ENCODE assay signal across 29 cellular contexts in genomic region chr3:190790185-190790584, GRCh38.
"Had no signal": no experiment of that assay in that cellular context is flagged by ENCODE, and none has a peak within 500 bp of the region (broad histone marks: within the 10 kb centered on the region; RNA-seq: fewer than 3 reads in every experiment).

No MANE protein-coding gene starts in this region.

- H3K4me1 ChIP-seq: stomach, suprapubic skin, testis, thyroid gland, tibial artery, tibial nerve, transverse colon, upper lobe of left lung, upper lobe of right lung, uterus, vagina had no signal

- H3K27ac Mint-ChIP-seq: stimulated activated effector memory CD8-positive, alpha-beta T cell treated with anti-CD3 and anti-CD28 coated beads, Interleukin-12 subunit alpha, Interleukin-12 subunit beta, amount 100 ng/mL, for 72 hours; stimulated activated memory B cell treated with anti-CD40 and anti-IgM and Interleukin-4, amounts not matched to agents 10 μg/mL and 1 μg/mL and 100 μg/mL, for 72 hours; stimulated activated naive B cell treated with anti-CD40 and anti-IgM and Interleukin-4, amounts not matched to agents 10 μg/mL and 1 μg/mL and 100 μg/mL, for 72 hours; stimulated activated naive CD8-positive, alpha-beta T cell treated with anti-CD3 and anti-CD28 coated beads, Interleukin-15, amount 100 ng/mL, for 72 hours; stimulated activated naive CD8-positive, alpha-beta T cell treated with anti-CD3 and anti-CD28 coated beads, Interleukin-15, Interleukin-2, amounts not matched to agents 100 ng/mL and 50 ng/mL, for 24 hours; type B pancreatic cell had no signal

- H3K27me3 ChIP-seq: stomach, suprapubic skin, testis, thyroid gland, tibial artery, tibial nerve, transverse colon, upper lobe of left lung, upper lobe of right lung, uterus, vagina had no signal

- H3K9me3 Mint-ChIP-seq: stimulated activated effector memory CD8-positive, alpha-beta T cell treated with anti-CD3 and anti-CD28 coated beads, Interleukin-12 subunit alpha, Interleukin-12 subunit beta, amount 100 ng/mL, for 72 hours; stimulated activated memory B cell treated with anti-CD40 and anti-IgM and Interleukin-4, amounts not matched to agents 10 μg/mL and 1 μg/mL and 100 μg/mL, for 72 hours; stimulated activated naive B cell treated with anti-CD40 and anti-IgM and Interleukin-4, amounts not matched to agents 10 μg/mL and 1 μg/mL and 100 μg/mL, for 72 hours; stimulated activated naive CD8-positive, alpha-beta T cell treated with anti-CD3 and anti-CD28 coated beads, Interleukin-15, Interleukin-2, amounts not matched to agents 100 ng/mL and 50 ng/mL, for 24 hours; type B pancreatic cell had no signal

- H3K4me3 Mint-ChIP-seq: stimulated activated effector memory CD8-positive, alpha-beta T cell treated with anti-CD3 and anti-CD28 coated beads, Interleukin-12 subunit alpha, Interleukin-12 subunit beta, amount 100 ng/mL, for 72 hours; stimulated activated memory B cell treated with anti-CD40 and anti-IgM and Interleukin-4, amounts not matched to agents 10 μg/mL and 1 μg/mL and 100 μg/mL, for 72 hours; stimulated activated naive B cell treated with anti-CD40 and anti-IgM and Interleukin-4, amounts not matched to agents 10 μg/mL and 1 μg/mL and 100 μg/mL, for 72 hours; stimulated activated naive CD8-positive, alpha-beta T cell treated with anti-CD3 and anti-CD28 coated beads, Interleukin-15, amount 100 ng/mL, for 72 hours; stimulated activated naive CD8-positive, alpha-beta T cell treated with anti-CD3 and anti-CD28 coated beads, Interleukin-15, Interleukin-2, amounts not matched to agents 100 ng/mL and 50 ng/mL, for 24 hours; type B pancreatic cell had no signal

- H3K27ac ChIP-seq: stomach, suprapubic skin, testis, thoracic aorta, thyroid gland, tibial artery, tibial nerve, transverse colon, upper lobe of left lung, upper lobe of right lung, uterus, vagina had no signal

- DNase-seq: stimulated activated CD4-positive, alpha-beta T cell treated with anti-CD3 and anti-CD28 coated beads, Interleukin-2, amount 100 ng/mL, for 48 hours; stimulated activated CD4-positive, alpha-beta T cell treated with anti-CD3 and anti-CD28 coated beads, Interleukin-4, amount 100 ng/mL, for 1 hour; stimulated activated CD4-positive, alpha-beta T cell treated with anti-CD3 and anti-CD28 coated beads, Interleukin-4, amount 100 ng/mL, for 24 hours; stimulated activated CD4-positive, alpha-beta T cell treated with anti-CD3 and anti-CD28 coated beads, Interleukin-4, amount 100 ng/mL, for 4 hours; stimulated activated CD8-positive, alpha-beta memory T cell treated with anti-CD3 and anti-CD28 coated beads, Interleukin-4, amount 100 ng/mL, for 48 hours; stimulated activated naive B cell treated with anti-CD40 and anti-IgM and Interleukin-4, amounts not matched to agents 10 μg/mL and 1 μg/mL and 100 μg/mL, for 72 hours; stimulated activated naive CD4-positive, alpha-beta T cell; stimulated activated naive CD4-positive, alpha-beta T cell treated with Interleukin-2 at 50 U/mL for 16 hours; stimulated activated naive CD8-positive, alpha-beta T cell treated with anti-CD3 and anti-CD28 coated beads, Interleukin-15, amount 100 ng/mL, for 72 hours; stimulated activated naive CD8-positive, alpha-beta T cell treated with anti-CD3 and anti-CD28 coated beads, Interleukin-15, Interleukin-2, amounts not matched to agents 100 U/mL and 50 U/mL, for 24 hours; stomach; substantia nigra; testis; thyroid gland; tibial artery; transverse colon; trophoblast cell; upper lobe of left lung; upper lobe of right lung; uterus had no signal

- FAIRE-seq: urothelium cell line had no signal

- H3K4me1 Mint-ChIP-seq: stimulated activated effector memory CD8-positive, alpha-beta T cell treated with anti-CD3 and anti-CD28 coated beads, Interleukin-12 subunit alpha, Interleukin-12 subunit beta, amount 100 ng/mL, for 72 hours; stimulated activated memory B cell treated with anti-CD40 and anti-IgM and Interleukin-4, amounts not matched to agents 10 μg/mL and 1 μg/mL and 100 μg/mL, for 72 hours; stimulated activated naive B cell treated with anti-CD40 and anti-IgM and Interleukin-4, amounts not matched to agents 10 μg/mL and 1 μg/mL and 100 μg/mL, for 72 hours; stimulated activated naive CD8-positive, alpha-beta T cell treated with anti-CD3 and anti-CD28 coated beads, Interleukin-15, amount 100 ng/mL, for 72 hours had no signal

- H3K27me3 Mint-ChIP-seq: stimulated activated memory B cell treated with anti-CD40 and anti-IgM and Interleukin-4, amounts not matched to agents 10 μg/mL and 1 μg/mL and 100 μg/mL, for 72 hours; stimulated activated naive B cell treated with anti-CD40 and anti-IgM and Interleukin-4, amounts not matched to agents 10 μg/mL and 1 μg/mL and 100 μg/mL, for 72 hours; stimulated activated naive CD8-positive, alpha-beta T cell treated with anti-CD3 and anti-CD28 coated beads, Interleukin-15, amount 100 ng/mL, for 72 hours; stimulated activated naive CD8-positive, alpha-beta T cell treated with anti-CD3 and anti-CD28 coated beads, Interleukin-15, Interleukin-2, amounts not matched to agents 100 ng/mL and 50 ng/mL, for 24 hours; type B pancreatic cell had no signal

- H3K36me3 ChIP-seq: stomach, suprapubic skin, thoracic aorta, thyroid gland, tibial artery, tibial nerve, transverse colon, upper lobe of left lung, upper lobe of right lung, uterus, vagina had no signal

- H3K36me3 Mint-ChIP-seq: stimulated activated effector memory CD8-positive, alpha-beta T cell treated with anti-CD3 and anti-CD28 coated beads, Interleukin-12 subunit alpha, Interleukin-12 subunit beta, amount 100 ng/mL, for 72 hours; stimulated activated memory B cell treated with anti-CD40 and anti-IgM and Interleukin-4, amounts not matched to agents 10 μg/mL and 1 μg/mL and 100 μg/mL, for 72 hours; stimulated activated naive B cell treated with anti-CD40 and anti-IgM and Interleukin-4, amounts not matched to agents 10 μg/mL and 1 μg/mL and 100 μg/mL, for 72 hours; type B pancreatic cell had no signal

- ATAC-seq: stimulated activated effector memory CD8-positive, alpha-beta T cell treated with anti-CD3 and anti-CD28 coated beads, Interleukin-12 subunit alpha, Interleukin-12 subunit beta, amount 100 ng/mL, for 72 hours; stimulated activated memory B cell treated with anti-CD40 and anti-IgM and Interleukin-4, amounts not matched to agents 10 μg/mL and 1 μg/mL and 100 μg/mL, for 72 hours; stimulated activated naive B cell treated with anti-CD40 and anti-IgM and Interleukin-4, amounts not matched to agents 10 μg/mL and 1 μg/mL and 100 μg/mL, for 72 hours; stimulated activated naive CD8-positive, alpha-beta T cell treated with anti-CD3 and anti-CD28 coated beads, Interleukin-15, amount 100 ng/mL, for 72 hours; stimulated activated naive CD8-positive, alpha-beta T cell treated with anti-CD3 and anti-CD28 coated beads, Interleukin-15, Interleukin-2, amounts not matched to agents 100 U/mL and 50 U/mL, for 24 hours; upper lobe of right lung had no signal

- H3K9me3 ChIP-seq: stomach, suprapubic skin, testis, thoracic aorta, thyroid gland, tibial artery, tibial nerve, transverse colon, upper lobe of left lung, upper lobe of right lung, uterus, vagina had no signal

- H3K4me3 ChIP-seq: stomach, suprapubic skin, testis, thoracic aorta, thyroid gland, tibial artery, tibial nerve, transverse colon, upper lobe of left lung, upper lobe of right lung, uterus, vagina had no signal
